In genomic region chr11:8219257-8220021, GRCh38 we compare ENCODE assay signal across 9 cellular contexts. TPM values are rescaled to one million over a fixed set of nuclear protein-coding genes. Genes with fewer than 3 reads are reported as not detected.
DNase-seq lines count a peak whose midpoint lies in the region; ATAC-seq, FAIRE-seq and TF ChIP-seq lines count a peak whose summit lies in the region.
"Had no signal": no experiment of that assay in that cellular context is flagged by ENCODE, and none has a peak within 500 bp of the region (broad histone marks: within the 10 kb centered on the region; RNA-seq: fewer than 3 reads in every experiment).

No MANE protein-coding gene starts in this region.

- POLR2A ChIA-PET in AG04449 (lab: Yijun Ruan, JAX): no interaction called here

- DNase-seq in AG04449 (ENCODE audit: low read depth, low spot score) (no peak), Daoy (ENCODE audit: low read depth) (peak; percentile 53), RCC 7860 (ENCODE audit: low spot score) (peak; percentile 29), esophagus squamous epithelium (lab: John Stamatoyannopoulos, UW) (no peak), omental fat pad (ENCODE audit: low spot score) (no peak)
- DNase-seq in activated effector memory CD4-positive, alpha-beta T cell treated with Interleukin-2 at 50 U/mL for 16 hours: no peak

- TF ChIP-seq CTCF in AG04449 (IDR thresholded peaks at IDR 0.05; ENCODE audit: insufficient read depth, low read length, missing control alignments): peak; percentile 72
- TF ChIP-seq CTCF in esophagus squamous epithelium (IDR thresholded peaks at IDR 0.05): peak in 5 of 6 experiments; percentile 18 to 73 (median 56)
- TF ChIP-seq CTCF in omental fat pad (IDR thresholded peaks at IDR 0.05): no peak

- H3K27me3 ChIP-seq in esophagus squamous epithelium: peaks cover 0 to 60% (median 0%) of the 10 kb centered on the region in 4 donors

- CTCF ChIA-PET in AG04449 (lab: Yijun Ruan, JAX): interaction anchor here (0.6 to 10.1 kb wide), 20 partner anchors 11 to 740 kb away, joined by 3 to 151 read pairs (median 4); partner anchors contain the start of gene LMO1

- intact Hi-C loops in esophagus squamous epithelium (cut with DNase I): loop anchor here (10.0 kb wide), 1 partner anchor 345 kb away; no protein-coding TSS in a partner anchor

- H3K4me3 ChIP-seq in AG04449 (ENCODE audit: low read depth, low read length) (no peak overlapping the region), esophagus squamous epithelium (no peak overlapping the region)

- no peak for FAIRE-seq in RCC 7860 (lab: Jason Lieb, UNC)

- no peak for TF ChIP-seq POLR2A in esophagus squamous epithelium (IDR thresholded peaks at IDR 0.05)

- ATAC-seq in HG03571 (IDR thresholded peaks at IDR 0.05; ENCODE audit: unreplicated experiment): peak; percentile 55
- peak; percentile 37 for ATAC-seq in omental fat pad (ENCODE audit: low FRiP score)
- no peak for ATAC-seq in HG03457 (IDR thresholded peaks at IDR 0.05; ENCODE audit: unreplicated experiment)

- H3K36me3 ChIP-seq in esophagus squamous epithelium: no peaks in the 10 kb centered on the region

- H3K9me3 ChIP-seq in esophagus squamous epithelium: no peaks in the 10 kb centered on the region

- WGBS in esophagus squamous epithelium, 2 donors: 47 to 67% methylated on average over 3 to 7 of the region's 16 CpGs

- H3K4me1 ChIP-seq in esophagus squamous epithelium: no peaks in the 10 kb centered on the region

- no peak overlapping the region for H3K27ac ChIP-seq in esophagus squamous epithelium

RNA-seq across cellular contexts. Expression of gene LMO1, which starts 44.2 kb away (rescaled TPM):
- 2.1 TPM in 1 of 2 replicates, not detected in the other for total RNA-seq in Daoy (2014; rRNA removed; shearing (Covaris generic))
- total RNA-seq in esophagus squamous epithelium (not detected), omental fat pad (not detected)
- total RNA-seq: mononuclear cell had no signal

RNA-seq across cellular contexts. Expression of gene RIC3, which starts 50.6 kb away (rescaled TPM):
- total RNA-seq in Daoy (2014; rRNA removed; shearing (Covaris generic)): 2.4 and 7.3 TPM in 2 replicates
- total RNA-seq in esophagus squamous epithelium (10 to 100 TPM in 1 of 4 donors, 1 to 10 TPM in 3; 2.7 to 14.1 (median 8.1) TPM), omental fat pad (10 to 100 TPM in 2 of 4 donors, 1 to 10 TPM in 2; 3.6 to 12.0 (median 8.2) TPM)

Comparison
In these comparisons a context has a peak if more than half of its experiments do, and no peak if none do; other contexts are left out.
1. DNase-seq: peak in Daoy (single experiment) and RCC 7860 (single experiment); none in AG04449 (single experiment), esophagus squamous epithelium (single experiment), omental fat pad (single experiment) and activated effector memory CD4-positive, alpha-beta T cell treated with Interleukin-2 at 50 U/mL for 16 hours (single experiment).
2. CTCF ChIP-seq: peak in AG04449 (single experiment) and esophagus squamous epithelium (5 of 6); none in omental fat pad (0 of 3).